In the genomic region with DNA sequence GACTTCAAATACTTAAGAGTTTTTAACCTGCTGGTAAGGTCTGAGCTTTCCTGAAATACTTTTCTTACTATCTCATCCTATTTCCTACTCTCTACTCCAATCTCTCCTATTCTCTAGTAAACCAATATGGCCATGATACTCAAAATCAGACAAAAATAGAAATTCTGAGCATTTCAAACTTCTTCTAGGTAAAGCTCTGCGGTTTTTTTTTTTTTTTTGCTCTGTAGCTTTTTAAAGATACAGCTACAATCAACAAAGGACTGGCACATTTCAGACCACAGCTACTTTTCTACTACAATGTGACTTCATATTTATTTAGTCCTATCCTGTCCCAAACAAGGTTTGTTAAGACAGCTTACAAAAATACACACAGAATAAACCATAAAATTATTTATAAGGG, we compare ENCODE assay signal across 11 cellular contexts.
"Had no signal": no experiment of that assay in that cellular context is flagged by ENCODE, and none has a peak within 500 bp of the region (broad histone marks: within the 10 kb centered on the region; RNA-seq: fewer than 3 reads in every experiment).

No MANE protein-coding gene starts in this region.

- H3K4me3 Mint-ChIP-seq: neural progenitor cell, WTC11 had no signal

- H3K9ac ChIP-seq: neural progenitor cell had no signal

- DNase-seq: activated CD4-positive, alpha-beta T cell treated with anti-CD3 and anti-CD28 coated beads, Interleukin-2, amount 50 U/mL, for 48 hours; dorsolateral prefrontal cortex; hypothalamus; ovary; stimulated activated CD4-positive, alpha-beta T cell treated with anti-CD3 and anti-CD28 coated beads, Interleukin-12 subunit alpha, Interleukin-12 subunit beta, amount 100 ng/mL, for 4 hours; stimulated activated naive CD4-positive, alpha-beta T cell treated with Interleukin-2 at 50 U/mL for 16 hours; T1000; testis had no signal

- H3K27ac Mint-ChIP-seq: neural progenitor cell, WTC11 had no signal

- H3K4me3 ChIP-seq: dorsolateral prefrontal cortex, neural progenitor cell, ovary, testis had no signal

- H3K9me3 ChIP-seq: ovary, testis had no signal

- H3K27ac ChIP-seq: dorsolateral prefrontal cortex, neural progenitor cell, ovary, testis had no signal

- H3K4me2 ChIP-seq: neural progenitor cell had no signal

- H3K36me3 ChIP-seq: neural progenitor cell, ovary had no signal

- H3K9me3 Mint-ChIP-seq: WTC11 had no signal

- H3K27me3 ChIP-seq: dorsolateral prefrontal cortex, neural progenitor cell, ovary, testis had no signal

- H3K36me3 Mint-ChIP-seq: WTC11 had no signal

- ATAC-seq: esophagus mucosa, WTC11 had no signal

- H2AFZ ChIP-seq: neural progenitor cell had no signal

- H3K4me1 Mint-ChIP-seq: neural progenitor cell had no signal
